8 cellular contexts compared by ENCODE assay signal in the genomic region with DNA sequence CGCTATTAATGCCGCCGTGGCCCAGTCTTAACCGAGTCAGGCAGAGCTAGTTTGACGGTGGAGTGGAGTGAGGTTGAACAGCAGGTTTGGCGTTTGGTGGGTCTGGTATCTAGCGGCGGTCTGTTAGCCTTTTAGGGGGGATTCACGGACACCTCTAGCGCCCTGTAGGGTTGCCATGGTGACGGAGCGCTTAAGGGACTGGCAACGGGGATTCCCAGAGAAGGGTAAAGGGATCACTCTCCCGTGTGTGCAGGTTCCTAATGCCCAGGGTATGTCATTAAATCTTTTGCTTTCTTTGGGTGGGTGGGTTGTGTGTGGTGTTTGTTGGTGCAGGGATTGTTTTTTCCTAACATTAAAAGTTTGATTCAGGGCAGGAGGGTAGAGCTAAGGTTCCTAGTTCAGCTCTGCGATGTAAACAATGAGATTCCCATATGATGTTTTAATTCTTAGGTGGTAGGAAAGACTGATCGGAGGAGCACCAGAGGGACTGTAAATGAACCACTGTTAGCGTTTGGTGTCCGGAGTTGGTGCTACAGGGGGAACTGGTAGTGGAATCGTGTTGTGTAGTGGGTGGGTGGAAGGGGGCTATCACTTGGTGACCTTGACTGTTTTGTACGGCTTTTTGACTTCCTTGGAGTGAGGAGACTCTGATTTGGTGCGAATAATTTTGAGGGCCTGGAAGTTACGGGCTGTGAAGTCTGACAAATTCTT. TPM values are rescaled to one million over a fixed set of nuclear protein-coding genes. Genes with fewer than 3 reads are reported as not detected.
DNase-seq lines count a peak whose midpoint lies in the region; ATAC-seq, FAIRE-seq and TF ChIP-seq lines count a peak whose summit lies in the region.

No MANE protein-coding gene starts in this region.

- FAIRE-seq in astrocyte (lab: Jason Lieb, UNC) (no peak), urothelium cell line (lab: Jason Lieb, UNC) (no peak)

- peak overlapping the region; percentile 97 for H3K4me2 ChIP-seq in astrocyte (ENCODE audit: low read length)

- no peak for ATAC-seq in HG02938 (IDR thresholded peaks at IDR 0.05; ENCODE audit: unreplicated experiment)

- H3K27me3 Mint-ChIP-seq in astrocyte (ENCODE audit: low read depth, unreplicated experiment), result no peaks in the 10 kb centered on the region

- H2AFZ ChIP-seq in astrocyte (ENCODE audit: low read depth, low read length), result no peak overlapping the region

- peak overlapping the region; percentile 90 for H3K9ac ChIP-seq in astrocyte (ENCODE audit: low read length)

- peaks cover 38% of the 10 kb centered on the region for H3K36me3 Mint-ChIP-seq in astrocyte (ENCODE audit: low read depth, unreplicated experiment)

- no peaks in the 10 kb centered on the region for H3K9me3 Mint-ChIP-seq in astrocyte (ENCODE audit: unreplicated experiment)

- H4K20me1 ChIP-seq in astrocyte (ENCODE audit: insufficient read depth, low read length), result peaks cover 62% of the 10 kb centered on the region

- H3K27ac Mint-ChIP-seq in astrocyte (ENCODE audit: unreplicated experiment), result peak overlapping the region; percentile 97

- H3K4me1 Mint-ChIP-seq in astrocyte (ENCODE audit: low read depth, unreplicated experiment), result peaks cover 33% of the 10 kb centered on the region

- peaks cover 75% of the 10 kb centered on the region for H3K79me2 ChIP-seq in astrocyte (ENCODE audit: insufficient read depth, low read length)

- H3K4me1 ChIP-seq in astrocyte (ENCODE audit: insufficient read depth, low read length), result peaks cover 24% of the 10 kb centered on the region

- H3K36me3 ChIP-seq in astrocyte (ENCODE audit: insufficient read depth, low read length), result peaks cover 48% of the 10 kb centered on the region
- peaks cover 11% of the 10 kb centered on the region for H3K36me3 ChIP-seq in kidney epithelial cell (ENCODE audit: control insufficient read depth, insufficient read depth, low read length)

- TF ChIP-seq CTCF in astrocyte (IDR thresholded peaks at IDR 0.05; ENCODE audit: insufficient read depth, low read depth, low read length) (no peak), kidney epithelial cell (IDR thresholded peaks at IDR 0.05; ENCODE audit: insufficient read depth, low read length, poor library complexity, severe bottlenecking) (no peak)

- H3K27me3 ChIP-seq in astrocyte (ENCODE audit: insufficient read depth, low read length) (no peaks in the 10 kb centered on the region), kidney epithelial cell (ENCODE audit: control insufficient read depth, insufficient read depth, low read length) (no peaks in the 10 kb centered on the region)

- H3K4me3 ChIP-seq in astrocyte (ENCODE audit: insufficient read depth, low read depth, low read length) (peak overlapping the region; percentile 92), kidney epithelial cell (ENCODE audit: low read depth, low read length) (peak overlapping the region; percentile 90)

- DNase-seq in NK-92 treated with Interleukin-12 subunit alpha and Interleukin-12 subunit beta, amount 100 ng/mL, for 24 hours (lab: John Stamatoyannopoulos, UW), result peak; percentile 57
- no peak for DNase-seq in NK-92 (lab: John Stamatoyannopoulos, UW; ENCODE audit: unreplicated experiment)
- peak; percentile 77 for DNase-seq in OCI-M1 (lab: John Stamatoyannopoulos, UW)
- DNase-seq in astrocyte (ENCODE audit: low read depth), result no peak
- DNase-seq in kidney epithelial cell (ENCODE audit: low read depth), result no peak
- peak; percentile 56 for DNase-seq in stimulated activated CD4-positive, alpha-beta T cell treated with anti-CD3 and anti-CD28 coated beads, Interleukin-4, amount 100 ng/mL, for 1 hour
- DNase-seq in urothelium cell line (ENCODE audit: low spot score), result no peak

- H3K9me3 ChIP-seq in astrocyte (ENCODE audit: insufficient read depth, low read depth, low read length), result no peaks in the 10 kb centered on the region

- H3K4me3 Mint-ChIP-seq in astrocyte (ENCODE audit: unreplicated experiment), result peak overlapping the region; percentile 100

- H3K27ac ChIP-seq in astrocyte (ENCODE audit: low read depth, low read length), result peak overlapping the region; percentile 63

RNA-seq across cellular contexts. Expression of a gene that starts 4.9 kb away (rescaled TPM):
- total RNA-seq in astrocyte (213 and 234 TPM in 2 replicates), kidney epithelial cell (191 and 206 TPM in 2 replicates)

RNA-seq across cellular contexts. Expression of a gene that starts 20.4 kb away (rescaled TPM):
- total RNA-seq in astrocyte, result 5.2 and 8.1 TPM in 2 replicates
- 1.6 and 4.7 TPM in 2 replicates for total RNA-seq in kidney epithelial cell

RNA-seq across cellular contexts. Expression of a gene that starts 32.5 kb away (rescaled TPM):
- total RNA-seq in astrocyte (0.11 and 0.24 TPM in 2 replicates), kidney epithelial cell (1.0 and 2.3 TPM in 2 replicates)

RNA-seq across cellular contexts. Expression of a gene that starts 36.1 kb away (rescaled TPM):
- total RNA-seq in astrocyte, result 0.48 and 0.89 TPM in 2 replicates
- 0.71 and 1.6 TPM in 2 replicates for total RNA-seq in kidney epithelial cell

Comparison
In these comparisons a context has a peak if more than half of its experiments do, and no peak if none do; other contexts are left out.
1. DNase-seq: peak in NK-92 treated with Interleukin-12 subunit alpha and Interleukin-12 subunit beta, amount 100 ng/mL, for 24 hours (single experiment), OCI-M1 (single experiment) and stimulated activated CD4-positive, alpha-beta T cell treated with anti-CD3 and anti-CD28 coated beads, Interleukin-4, amount 100 ng/mL, for 1 hour (single experiment); none in NK-92 (single experiment), astrocyte (single experiment), kidney epithelial cell (single experiment) and urothelium cell line (single experiment).